ENCODE assay signal across 15 cellular contexts in genomic region chr6:117354671-117355070, GRCh38.
"Had no signal": no experiment of that assay in that cellular context is flagged by ENCODE, and none has a peak within 500 bp of the region (broad histone marks: within the 10 kb centered on the region; RNA-seq: fewer than 3 reads in every experiment).

No MANE protein-coding gene starts in this region.

- H3K27ac ChIP-seq: colonic mucosa, sigmoid colon, thyroid gland had no signal

- H3K4me1 ChIP-seq: colonic mucosa, sigmoid colon, thyroid gland had no signal

- FAIRE-seq: endometrium had no signal

- ATAC-seq: activated CD4-positive, alpha-beta T cell treated with anti-CD3 and anti-CD28 coated beads for 36 hours; activated CD8-positive, alpha-beta T cell treated with anti-CD3 and anti-CD28 coated beads for 36 hours; activated naive CD4-positive, alpha-beta T cell treated with anti-CD3 and anti-CD28 coated beads, Interleukin-2, amount 50 U/mL, for 72 hours; stimulated activated memory B cell treated with anti-CD40 and anti-IgM and Interleukin-4, amounts not matched to agents 10 μg/mL and 1 μg/mL and 100 μg/mL, for 72 hours had no signal

- H3K9me3 ChIP-seq: colonic mucosa, sigmoid colon, thyroid gland had no signal

- DNase-seq: activated CD4-positive, alpha-beta T cell treated with anti-CD3 and anti-CD28 coated beads for 36 hours; activated CD8-positive, alpha-beta T cell treated with anti-CD3 and anti-CD28 coated beads for 36 hours; activated gamma-delta T cell; activated T-cell treated with anti-CD3 and anti-CD28 coated beads, Interleukin-2, amount 50 U/mL, for 48 hours; amniotic stem cell; central memory CD4-positive, alpha-beta T cell; colonic mucosa; hippocampal formation; kidney glomerular epithelial cell; midbrain; sigmoid colon; thyroid gland had no signal

- H3K36me3 ChIP-seq: colonic mucosa, sigmoid colon, thyroid gland had no signal

- H3K4me3 ChIP-seq: colonic mucosa, sigmoid colon, thyroid gland had no signal
